Comparison of ENCODE assay signal across 8 cellular contexts in the genomic region with DNA sequence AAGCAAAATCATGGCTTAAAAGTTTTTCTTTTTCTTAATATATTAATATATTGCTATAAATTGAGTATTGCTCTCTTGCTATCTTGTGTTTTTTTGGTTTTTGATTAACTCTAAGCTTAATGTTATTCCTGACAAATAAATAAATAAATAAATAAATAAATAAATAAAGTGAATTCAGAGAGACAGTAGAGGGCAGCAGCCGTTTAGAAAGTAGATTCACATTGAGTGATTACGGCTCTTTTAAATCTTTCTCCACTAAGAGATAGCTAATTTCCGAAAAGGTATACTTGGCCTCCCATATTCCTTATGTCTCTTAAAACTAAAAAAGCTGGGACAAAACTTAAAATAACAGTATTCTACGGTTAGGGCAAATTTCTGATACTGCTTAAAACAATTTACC. TPM values are rescaled to one million over a fixed set of nuclear protein-coding genes. Genes with fewer than 3 reads are reported as not detected.
DNase-seq lines count a peak whose midpoint lies in the region; ATAC-seq and TF ChIP-seq lines count a peak whose summit lies in the region.

No MANE protein-coding gene starts in this region.

- peaks cover 52% of the 10 kb centered on the region for H3K36me3 Mint-ChIP-seq in CD4-positive, alpha-beta T cell (ENCODE audit: low read depth)

- H3K4me3 ChIP-seq in BLaER1 (no peak overlapping the region), brain microvascular endothelial cell (ENCODE audit: low read depth, low read length) (no peak overlapping the region), lower lobe of right lung (no peak overlapping the region)

- no peaks in the 10 kb centered on the region for H3K9me3 Mint-ChIP-seq in CD4-positive, alpha-beta T cell

- peaks cover 78% of the 10 kb centered on the region for H3K36me3 ChIP-seq in BLaER1
- H3K36me3 ChIP-seq in brain microvascular endothelial cell (replicated peaks): no peaks in the 10 kb centered on the region
- H3K36me3 ChIP-seq in lower lobe of right lung: no peaks in the 10 kb centered on the region

- ATAC-seq in lower lobe of right lung: no peak
- ATAC-seq in CD4-positive, alpha-beta T cell (ENCODE audit: poor library complexity): no peak
- ATAC-seq in GM19452 (IDR thresholded peaks at IDR 0.05; ENCODE audit: unreplicated experiment): no peak

- in situ Hi-C loops in brain microvascular endothelial cell (cut with HindIII; ENCODE audit: low pct_ligation_motif_present, low sequenced_read_pairs): no loop called here

- H3K4me3 Mint-ChIP-seq in CD4-positive, alpha-beta T cell: no peak overlapping the region

- peak; percentile 19; the same call in 1 of the 2 replicates for TF ChIP-seq RAD21 in Ishikawa (IDR thresholded peaks at IDR 0.05; ENCODE audit: low read depth)

- POLR2A ChIA-PET in CD4-positive, alpha-beta T cell (lab: Charles Lee): no interaction called here

- H3K27ac ChIP-seq in BLaER1 (no peak overlapping the region), brain microvascular endothelial cell (no peak overlapping the region), lower lobe of right lung (no peak overlapping the region)
- no peak overlapping the region for H3K27ac ChIP-seq in CD4-positive, alpha-beta T cell (ENCODE audit: low read depth, low read length)

- TF ChIP-seq EP300 in Ishikawa (IDR thresholded peaks at IDR 0.05; ENCODE audit: borderline replicate concordance): no peak

- DNase-seq in brain microvascular endothelial cell (no peak), lower lobe of right lung (no peak), SHP77 treated with DMSO at 0.1 percent for 48 hours (lab: John Stamatoyannopoulos, UW) (no peak), NCI-H226 (no peak)
- no peak for DNase-seq in CD4-positive, alpha-beta T cell

- no peaks in the 10 kb centered on the region for H3K4me1 Mint-ChIP-seq in CD4-positive, alpha-beta T cell (ENCODE audit: low read depth)

- CTCF ChIA-PET in CD4-positive, alpha-beta T cell (lab: Charles Lee): no interaction called here

- H3K9me3 ChIP-seq in BLaER1: peaks cover 16% of the 10 kb centered on the region
- no peaks in the 10 kb centered on the region for H3K9me3 ChIP-seq in lower lobe of right lung
- no peaks in the 10 kb centered on the region for H3K9me3 ChIP-seq in CD4-positive, alpha-beta T cell (ENCODE audit: control insufficient read depth, low read length)

- no peak overlapping the region for H3K9ac ChIP-seq in BLaER1

- H3K27me3 Mint-ChIP-seq in CD4-positive, alpha-beta T cell: no peaks in the 10 kb centered on the region

- no peaks in the 10 kb centered on the region for H4K20me1 ChIP-seq in BLaER1

- no peak overlapping the region for H3K27ac Mint-ChIP-seq in CD4-positive, alpha-beta T cell

- H3K4me1 ChIP-seq in BLaER1 (peaks cover 26% of the 10 kb centered on the region), lower lobe of right lung (no peaks in the 10 kb centered on the region)

- H3K4me2 ChIP-seq in BLaER1: peak overlapping the region; percentile 10; the same call in 1 of the 2 replicates

- intact Hi-C loops in lower lobe of right lung (cut with DNase I): no loop called here
- intact Hi-C loops in CD4-positive, alpha-beta T cell (cut with DNase I, micrococcal nuclease): no loop called here

- TF ChIP-seq CTCF in brain microvascular endothelial cell (IDR thresholded peaks at IDR 0.05; ENCODE audit: low read depth, low read length, missing control alignments): peak; percentile 41
- peak; percentile 56 for TF ChIP-seq CTCF in lower lobe of right lung (IDR thresholded peaks at IDR 0.05)
- no peak for TF ChIP-seq CTCF in CD4-positive, alpha-beta T cell (IDR thresholded peaks at IDR 0.05)

- H3K27me3 ChIP-seq in BLaER1: no peaks in the 10 kb centered on the region
- no peaks in the 10 kb centered on the region for H3K27me3 ChIP-seq in brain microvascular endothelial cell (replicated peaks)
- no peaks in the 10 kb centered on the region for H3K27me3 ChIP-seq in lower lobe of right lung (ENCODE audit: low read depth)
- no peaks in the 10 kb centered on the region for H3K27me3 ChIP-seq in CD4-positive, alpha-beta T cell (ENCODE audit: control insufficient read depth, insufficient read depth, low read length)

TF ChIP-seq in Ishikawa, 13 proteins besides CTCF, POLR2A, EP300 and RAD21:
- TF ChIP-seq TAF1 (IDR thresholded peaks at IDR 0.05; ENCODE audit: low read depth) (no peak), NFIC (IDR thresholded peaks at IDR 0.05) (no peak), EGR1 (IDR thresholded peaks at IDR 0.05) (no peak)

RNA-seq across cellular contexts. Expression of gene MSH2, which starts 34.3 kb away (rescaled TPM):
- total RNA-seq in lower lobe of right lung: 13.1 TPM
- 1 to 10 TPM; 7.1 to 8.2 TPM for total RNA-seq in CD4-positive, alpha-beta T cell
